8 cellular contexts compared by ENCODE assay signal in genomic region chr3:172709776-172710708, GRCh38. TPM values are rescaled to one million over a fixed set of nuclear protein-coding genes. Genes with fewer than 3 reads are reported as not detected.
DNase-seq lines count a peak whose midpoint lies in the region; ATAC-seq, FAIRE-seq and TF ChIP-seq lines count a peak whose summit lies in the region.

No MANE protein-coding gene starts in this region.

- peaks cover 28 to 33% of the 10 kb centered on the region in 2 donors for H3K4me1 Mint-ChIP-seq in natural killer cell

- FAIRE-seq in GM19239 (lab: Jason Lieb, UNC) = peak; percentile 35

- TF ChIP-seq CTCF in BJ (IDR thresholded peaks at IDR 0.05; ENCODE audit: insufficient read depth, low read depth, low read length) (no peak), natural killer cell (IDR thresholded peaks at IDR 0.05) (no peak)

- H3K36me3 Mint-ChIP-seq in natural killer cell = no peaks in the 10 kb centered on the region

- CTCF ChIA-PET in BJ (lab: Yijun Ruan, JAX) = interaction anchor here (0.6 to 2.4 kb wide), 15 partner anchors 9 to 1408 kb away, joined by 3 to 15 read pairs (median 4); partner anchors contain the start of gene ECT2

- no peaks in the 10 kb centered on the region for H3K27me3 Mint-ChIP-seq in natural killer cell (ENCODE audit: low read depth in 2 of 2)

- no peaks in the 10 kb centered on the region for H3K9me3 Mint-ChIP-seq in natural killer cell

- no peaks in the 10 kb centered on the region for H3K27me3 ChIP-seq in BJ (ENCODE audit: control insufficient read depth, insufficient read depth, low read length)

- peak overlapping the region; percentile 96 for H3K4me3 Mint-ChIP-seq in natural killer cell

- POLR2A ChIA-PET in BJ (lab: Charles Lee) = interaction anchor here (0.6 kb wide), 1 partner anchor 10 kb away, joined by 4 read pairs; no protein-coding TSS in a partner anchor

- DNase-seq in BJ (ENCODE audit: low read depth) = no peak
- no peak for DNase-seq in GM19239 (ENCODE audit: insufficient read length, low spot score)
- peak; percentile 39 for DNase-seq in NAMALWA (ENCODE audit: low spot score)
- DNase-seq in activated T-cell treated with anti-CD3 and anti-CD28 coated beads, Interleukin-2, amount 50 U/mL, for 48 hours = peak; percentile 33 to 38
- peak; percentile 53 for DNase-seq in fibroblast of peridontal ligament (ENCODE audit: extremely low read depth)
- peak; percentile 17 for DNase-seq in natural killer cell

- peak overlapping the region; percentile 66 to 89 for H3K27ac Mint-ChIP-seq in natural killer cell

- H3K4me3 ChIP-seq in BJ (ENCODE audit: low read depth, low read length) = peak overlapping the region; percentile 78

- intact Hi-C loops in natural killer cell (cut with micrococcal nuclease) = loop anchor here (2.0 kb wide), 1 partner anchor 41 kb away; the partner anchor contains the start of gene ECT2

- no peaks in the 10 kb centered on the region for H3K36me3 ChIP-seq in BJ (ENCODE audit: control insufficient read depth, insufficient read depth, low read length)

- peak in 1 of 3 donors; percentile 3 for ATAC-seq in natural killer cell
- ATAC-seq in HG02763 (IDR thresholded peaks at IDR 0.05; ENCODE audit: unreplicated experiment) = no peak
- ATAC-seq in GM21423 (IDR thresholded peaks at IDR 0.05; ENCODE audit: unreplicated experiment) = no peak

RNA-seq across cellular contexts. Expression of gene NCEH1, which starts 0.8 kb away (rescaled TPM):
- 14.8 and 17.8 TPM in 2 replicates for polyA plus RNA-seq in BJ (2011; rRNA removed)
- 15.3 and 19.2 TPM in 2 replicates for polyA minus RNA-seq in BJ (2011; rRNA and poly(A)+ RNA removed)
- 1 to 10 TPM; 3.5 to 6.8 (median 5.3) TPM for total RNA-seq in natural killer cell

RNA-seq across cellular contexts. Expression of gene ECT2, which starts 40.5 kb away (rescaled TPM):
- polyA plus RNA-seq in BJ (2011; rRNA removed) = 15.3 and 30.9 TPM in 2 replicates
- 16.1 and 19.8 TPM in 2 replicates for polyA minus RNA-seq in BJ (2011; rRNA and poly(A)+ RNA removed)
- total RNA-seq in natural killer cell = 1 to 10 TPM; 2.9 to 7.0 (median 4.8) TPM

Comparison
In these comparisons a context has a peak if more than half of its experiments do, and no peak if none do; other contexts are left out.
1. DNase-seq: peak in NAMALWA (single experiment), activated T-cell treated with anti-CD3 and anti-CD28 coated beads, Interleukin-2, amount 50 U/mL, for 48 hours (2 of 2), fibroblast of peridontal ligament (single experiment) and natural killer cell (single experiment); none in BJ (single experiment) and GM19239 (single experiment).